ENCODE assay signal across 8 cellular contexts in genomic region chr11:6682591-6682935, GRCh38. TPM values are rescaled to one million over a fixed set of nuclear protein-coding genes. Genes with fewer than 3 reads are reported as not detected.
DNase-seq lines count a peak whose midpoint lies in the region; ATAC-seq and TF ChIP-seq lines count a peak whose summit lies in the region.

No MANE protein-coding gene starts in this region.

- no peaks in the 10 kb centered on the region for H3K27me3 ChIP-seq in SJSA1 (replicated peaks)
- no peaks in the 10 kb centered on the region for H3K27me3 ChIP-seq in fibroblast of lung (ENCODE audit: control insufficient read depth, insufficient read depth, low read length)

- peak overlapping the region; percentile 77 for H3K9ac ChIP-seq in fibroblast of lung (ENCODE audit: insufficient read depth, low read length)

- no peaks in the 10 kb centered on the region for H4K20me1 ChIP-seq in fibroblast of lung (ENCODE audit: control insufficient read depth, extremely low read depth, insufficient read depth, low read length)

- H3K4me3 ChIP-seq in SJSA1, result peak overlapping the region; percentile 69
- H3K4me3 ChIP-seq in fibroblast of lung (replicated peaks in 1 of 4; ENCODE audit: control extremely low read depth in 1 of 4, insufficient read depth in 1 of 4, low read depth in 3 of 4, low read length in 4 of 4), result peak overlapping the region; percentile 89 to 98 (median 95)

- peak overlapping the region; percentile 88 for H3K4me2 ChIP-seq in fibroblast of lung (ENCODE audit: extremely low read depth, insufficient read depth, low read length)

- peak overlapping the region; percentile 97 for H2AFZ ChIP-seq in fibroblast of lung (ENCODE audit: low read length)

- peak overlapping the region; percentile 75 for H3K27ac ChIP-seq in 22Rv1
- H3K27ac ChIP-seq in SJSA1, result peak overlapping the region; percentile 21; the same call in 1 of the 2 replicates
- H3K27ac ChIP-seq in fibroblast of lung (ENCODE audit: insufficient read depth, low read length), result peak overlapping the region; percentile 69

- no peak for DNase-seq in SJSA1 (ENCODE audit: low read depth in 1 of 2, low spot score in 2 of 2)
- DNase-seq in fibroblast of lung (ENCODE audit: low read depth in 2 of 2), result no peak
- peak; percentile 42 for DNase-seq in pons (ENCODE audit: low spot score)
- DNase-seq in stimulated activated CD4-positive, alpha-beta T cell treated with anti-CD3 and anti-CD28 coated beads, Interleukin-15, amount 100 ng/mL, for 24 hours, result no peak
- no peak for DNase-seq in DMS 273 treated with DMSO at 0.1 percent for 48 hours (lab: John Stamatoyannopoulos, UW)
- DNase-seq in NAMALWA (ENCODE audit: low spot score), result no peak

- H3K36me3 ChIP-seq in SJSA1 (peaks cover 20% of the 10 kb centered on the region), fibroblast of lung (ENCODE audit: control insufficient read depth, insufficient read depth, low read length) (no peaks in the 10 kb centered on the region)

- H3K9me3 ChIP-seq in SJSA1 (replicated peaks) (no peaks in the 10 kb centered on the region), fibroblast of lung (ENCODE audit: control insufficient read depth, insufficient read depth, low read depth, low read length) (no peaks in the 10 kb centered on the region)

- no peak for TF ChIP-seq CTCF in 22Rv1 (IDR thresholded peaks at IDR 0.05)
- no peak for TF ChIP-seq CTCF in fibroblast of lung (conservative IDR thresholded peaks at IDR 0.05 in 1 of 2, IDR thresholded peaks at IDR 0.05 in 1 of 2; ENCODE audit: low read depth in 1 of 2, low read length in 2 of 2)

- peaks cover 26% of the 10 kb centered on the region for H3K79me2 ChIP-seq in fibroblast of lung (ENCODE audit: control insufficient read depth, insufficient read depth, low read length)

- peak; percentile 11 for ATAC-seq in GM21528 (IDR thresholded peaks at IDR 0.05; ENCODE audit: low FRiP score, unreplicated experiment)

- no peaks in the 10 kb centered on the region for H3K4me1 ChIP-seq in SJSA1 (replicated peaks)
- H3K4me1 ChIP-seq in fibroblast of lung (ENCODE audit: control insufficient read depth, extremely low read depth, insufficient read depth, low read length), result peaks cover 3% of the 10 kb centered on the region

RNA-seq across cellular contexts. Expression of gene MRPL17, which starts 0.6 kb away (rescaled TPM):
- total RNA-seq in SJSA1 (2014; rRNA removed; shearing (Covaris generic)), result 38.7 and 79.8 TPM in 2 replicates
- 44.9 and 53.2 TPM in 2 replicates for total RNA-seq in fibroblast of lung
- 44.4 and 73.0 TPM in 2 replicates for polyA plus RNA-seq in fibroblast of lung
- polyA plus RNA-seq in fibroblast of lung (2012), result 71.5 and 111 TPM in 2 replicates
- 20.9 and 54.4 TPM in 2 replicates for polyA minus RNA-seq in fibroblast of lung (ENCODE audit: low replicate concordance)

RNA-seq across cellular contexts. Expression of gene DCHS1, which starts 27.0 kb away (rescaled TPM):
- total RNA-seq in SJSA1 (2014; rRNA removed; shearing (Covaris generic)), result 7.8 and 12.0 TPM in 2 replicates
- 11.0 and 23.9 TPM in 2 replicates for total RNA-seq in fibroblast of lung
- 0.92 and 5.0 TPM in 2 replicates for polyA plus RNA-seq in fibroblast of lung
- 1.9 and 8.5 TPM in 2 replicates for polyA plus RNA-seq in fibroblast of lung (2012)
- 17.9 and 76.9 TPM in 2 replicates for polyA minus RNA-seq in fibroblast of lung (ENCODE audit: low replicate concordance)

Comparison
In these comparisons a context has a peak if more than half of its experiments do, and no peak if none do; other contexts are left out.
1. H3K27ac ChIP-seq: peak in every context shown above with its lines; median percentile 75 in 22Rv1; 69 in fibroblast of lung; 21 in SJSA1.